ENCODE assay signal across 12 cellular contexts in genomic region chr7:130940326-130940725, GRCh38.
A peak's percentile ranks its signal among the peaks of the same experiment; 100 is the strongest.
DNase-seq lines count a peak whose midpoint lies in the region; ATAC-seq, FAIRE-seq and TF ChIP-seq lines count a peak whose summit lies in the region.
"Had no signal": no experiment of that assay in that cellular context is flagged by ENCODE, and none has a peak within 500 bp of the region (broad histone marks: within the 10 kb centered on the region; RNA-seq: fewer than 3 reads in every experiment).

No MANE protein-coding gene starts in this region.

- TF ChIP-seq POLR2A in K562 (conservative IDR thresholded peaks at IDR 0.05), result no peak
- no peak for TF ChIP-seq POLR2A in vagina (IDR thresholded peaks at IDR 0.05)

- CTCF ChIA-PET in K562 (lab: Yijun Ruan, JAX; ENCODE audit: low intra/inter-chr PET ratio), result no interaction called here

- H3K27me3 ChIP-seq in K562 (ENCODE audit: control insufficient read depth in 2 of 2, insufficient read depth in 2 of 2, low read length in 2 of 2), result no peaks in the 10 kb centered on the region
- H3K27me3 ChIP-seq in vagina, result no peaks in the 10 kb centered on the region

- intact Hi-C loops in K562 (cut with micrococcal nuclease), result loop anchor here (2.0 kb wide), 1 partner anchor 44 kb away; no protein-coding TSS in a partner anchor
- intact Hi-C loops in vagina (cut with DNase I), result no loop called here

- no peak for ATAC-seq in stimulated activated naive CD8-positive, alpha-beta T cell treated with anti-CD3 and anti-CD28 coated beads, Interleukin-15, Interleukin-2, amounts not matched to agents 100 U/mL and 50 U/mL, for 24 hours
- ATAC-seq in K562 (0 out of 3 replicates have a peak, but pooled peaks have one; percentile 5), memory B cell (ENCODE audit: low read depth) (no peak), HG03025 (IDR thresholded peaks at IDR 0.05; ENCODE audit: low FRiP score, unreplicated experiment) (no peak), GM18519 (IDR thresholded peaks at IDR 0.05; ENCODE audit: low FRiP score, unreplicated experiment) (no peak)

- H3K36me3 Mint-ChIP-seq in stimulated activated naive CD8-positive, alpha-beta T cell treated with anti-CD3 and anti-CD28 coated beads, Interleukin-15, Interleukin-2, amounts not matched to agents 100 ng/mL and 50 ng/mL, for 24 hours (ENCODE audit: low read depth), result peaks cover 97% of the 10 kb centered on the region
- H3K36me3 Mint-ChIP-seq in memory B cell, result peaks cover 25% of the 10 kb centered on the region
- H3K36me3 Mint-ChIP-seq: mesothelial cell of epicardium had no signal

- H3K27ac ChIP-seq in K562 (ENCODE audit: extremely low read depth, low read depth, low read length) (no peak overlapping the region), vagina (peak overlapping the region; percentile 85)

- H3K9ac ChIP-seq in K562 (ENCODE audit: insufficient read depth in 1 of 2, low read depth in 2 of 2, low read length in 2 of 2), result peak overlapping the region in 1 of 2 experiments; percentile 87; a peak in 2 of 4 replicates

- peaks cover 3% of the 10 kb centered on the region; the same call in 1 of the 3 replicates for H3K79me2 ChIP-seq in K562 (ENCODE audit: control insufficient read depth, insufficient read depth, low read length)

- no peak for TF ChIP-seq EP300 in K562 (IDR thresholded peaks at IDR 0.05; ENCODE audit: low read length)

- peaks cover 96% of the 10 kb centered on the region for H3K4me1 Mint-ChIP-seq in stimulated activated naive CD8-positive, alpha-beta T cell treated with anti-CD3 and anti-CD28 coated beads, Interleukin-15, Interleukin-2, amounts not matched to agents 100 ng/mL and 50 ng/mL, for 24 hours (ENCODE audit: low read depth)
- peaks cover 57% of the 10 kb centered on the region for H3K4me1 Mint-ChIP-seq in memory B cell

- no peak for FAIRE-seq in K562 (lab: Jason Lieb, UNC)

- 37% methylated on average over 2 of the region's 2 CpGs for WGBS in K562 (ENCODE audit: insufficient coverage, low coverage, missing lambda C conversion rate)

- POLR2A ChIA-PET in K562 (lab: Yijun Ruan, JAX), result interaction anchor here (0.9 to 3.3 kb wide), 4 partner anchors 10 to 71 kb away, joined by 3 to 32 read pairs (median 11); no protein-coding TSS in a partner anchor

- in situ Hi-C loops in K562 (cut with MboI), result no loop called here

- H2AFZ ChIP-seq in K562 (ENCODE audit: low read depth, low read length), result peak overlapping the region; percentile 97

- no peaks in the 10 kb centered on the region for H4K20me1 ChIP-seq in K562 (replicated peaks; ENCODE audit: control insufficient read depth, insufficient read depth, low read length)

- H3K27me3 Mint-ChIP-seq in stimulated activated naive CD8-positive, alpha-beta T cell treated with anti-CD3 and anti-CD28 coated beads, Interleukin-15, Interleukin-2, amounts not matched to agents 100 ng/mL and 50 ng/mL, for 24 hours, result no peaks in the 10 kb centered on the region
- no peaks in the 10 kb centered on the region for H3K27me3 Mint-ChIP-seq in memory B cell

- H3K27ac Mint-ChIP-seq in stimulated activated naive CD8-positive, alpha-beta T cell treated with anti-CD3 and anti-CD28 coated beads, Interleukin-15, Interleukin-2, amounts not matched to agents 100 ng/mL and 50 ng/mL, for 24 hours, result peak overlapping the region; percentile 81
- H3K27ac Mint-ChIP-seq in memory B cell, result peak overlapping the region; percentile 99
- H3K27ac Mint-ChIP-seq: mesothelial cell of epicardium had no signal

- H3K4me2 ChIP-seq in K562 (ENCODE audit: insufficient read depth, low read length), result peak overlapping the region; percentile 96

- no peak for DNase-seq in stimulated activated naive CD8-positive, alpha-beta T cell treated with anti-CD3 and anti-CD28 coated beads, Interleukin-15, Interleukin-2, amounts not matched to agents 100 U/mL and 50 U/mL, for 24 hours
- peak in 1 of 4 experiments; percentile 25 for DNase-seq in K562 (ENCODE audit: extremely low read depth in 1 of 4, low spot score in 3 of 4)
- no peak for DNase-seq in memory B cell (ENCODE audit: low spot score in 2 of 2)
- no peak for DNase-seq in vagina (ENCODE audit: extremely low spot score in 2 of 2)
- DNase-seq in NCI-H1694 (lab: John Stamatoyannopoulos, UW), result no peak
- DNase-seq: cerebellar nuclear complex, DND-41, T-helper 9 cell had no signal

- H3K9me1 ChIP-seq in K562 (ENCODE audit: control insufficient read depth, insufficient read depth, low read length), result no peaks in the 10 kb centered on the region

- no peaks in the 10 kb centered on the region for H3K36me3 ChIP-seq in K562 (ENCODE audit: control insufficient read depth, insufficient read depth, low read length)
- peaks cover 0 to 5% of the 10 kb centered on the region in 2 donors for H3K36me3 ChIP-seq in vagina

- BruUV-seq in K562 (replicated peaks; lab: Mats Ljungman, UMichigan), result no TSS peak

- H3K9me3 ChIP-seq in K562 (replicated peaks; ENCODE audit: control insufficient read depth, insufficient read depth, low read depth, low read length) (no peaks in the 10 kb centered on the region), vagina (no peaks in the 10 kb centered on the region)

- H3K4me1 ChIP-seq in K562 (replicated peaks in 1 of 2; ENCODE audit: control insufficient read depth in 2 of 2, insufficient read depth in 2 of 2, low read length in 2 of 2), result peaks cover 5 to 26% of the 10 kb centered on the region in 2 experiments; a peak in 4 of 5 replicates
- peaks cover 94% of the 10 kb centered on the region for H3K4me1 ChIP-seq in vagina

- no peak for TF ChIP-seq CTCF in K562 (IDR thresholded peaks at IDR 0.05 in 2 of 3, conservative IDR thresholded peaks at IDR 0.05 in 1 of 3; ENCODE audit: insufficient read depth in 2 of 3, low read depth in 1 of 3, low read length in 3 of 3)
- no peak for TF ChIP-seq CTCF in vagina (IDR thresholded peaks at IDR 0.05)

- TF ChIP-seq RAD21 in K562 (CRISPR knock-in tag; conservative IDR thresholded peaks at IDR 0.05 in 1 of 2, IDR thresholded peaks at IDR 0.05 in 1 of 2), result no peak

- H3K4me3 ChIP-seq in K562, result peak overlapping the region; percentile 45; the same call in 1 of the 2 replicates
- peak overlapping the region; percentile 45 for H3K4me3 ChIP-seq in vagina

- H3K9me3 Mint-ChIP-seq in stimulated activated naive CD8-positive, alpha-beta T cell treated with anti-CD3 and anti-CD28 coated beads, Interleukin-15, Interleukin-2, amounts not matched to agents 100 ng/mL and 50 ng/mL, for 24 hours, result no peaks in the 10 kb centered on the region
- H3K9me3 Mint-ChIP-seq in memory B cell, result no peaks in the 10 kb centered on the region
- H3K9me3 Mint-ChIP-seq: mesothelial cell of epicardium had no signal

- H3K4me3 Mint-ChIP-seq in stimulated activated naive CD8-positive, alpha-beta T cell treated with anti-CD3 and anti-CD28 coated beads, Interleukin-15, Interleukin-2, amounts not matched to agents 100 ng/mL and 50 ng/mL, for 24 hours, result peak overlapping the region; percentile 83
- H3K4me3 Mint-ChIP-seq in memory B cell, result peak overlapping the region; percentile 43
- H3K4me3 Mint-ChIP-seq: mesothelial cell of epicardium had no signal

TF ChIP-seq in K562, 482 proteins besides CTCF, POLR2A, EP300 and RAD21:
- TF ChIP-seq ATF4 (CRISPR knock-in tag; IDR thresholded peaks at IDR 0.05), result no peak
- peak; percentile 72 for TF ChIP-seq ZNF384 (IDR thresholded peaks at IDR 0.05; ENCODE audit: low read depth, low read length)
- no peak for TF ChIP-seq MECOM (CRISPR knock-in tag; IDR thresholded peaks at IDR 0.05)
- no peak for TF ChIP-seq ZNF316 (IDR thresholded peaks at IDR 0.05)
- TF ChIP-seq POLR2B (IDR thresholded peaks at IDR 0.05; ENCODE audit: low read depth, partially characterized antibody), result no peak
- TF ChIP-seq ZNF592 (IDR thresholded peaks at IDR 0.05), result 0 out of 2 replicates have a peak, but pooled peaks have one; percentile 22
- TF ChIP-seq CHD2 (IDR thresholded peaks at IDR 0.05; ENCODE audit: low read depth, low read length), result no peak
TF ChIP-seq in K562: peak in this region for 2.
